In genomic region chr11:86740628-86741488, GRCh38 we compare ENCODE assay signal across 8 cellular contexts. TPM values are rescaled to one million over a fixed set of nuclear protein-coding genes. Genes with fewer than 3 reads are reported as not detected.
DNase-seq lines count a peak whose midpoint lies in the region; ATAC-seq, FAIRE-seq and TF ChIP-seq lines count a peak whose summit lies in the region.

No MANE protein-coding gene starts in this region.

- no peak for TF ChIP-seq CTCF in K562 (IDR thresholded peaks at IDR 0.05 in 2 of 3, conservative IDR thresholded peaks at IDR 0.05 in 1 of 3; ENCODE audit: insufficient read depth in 2 of 3, low read depth in 1 of 3, low read length in 3 of 3)

- TF ChIP-seq EP300 in Ishikawa (IDR thresholded peaks at IDR 0.05; ENCODE audit: borderline replicate concordance) (peak; percentile 92), K562 (IDR thresholded peaks at IDR 0.05; ENCODE audit: low read length) (peak; percentile 67)

- peak overlapping the region; percentile 9 to 48; a peak in 2 of 4 replicates for H3K9ac ChIP-seq in K562 (ENCODE audit: insufficient read depth in 1 of 2, low read depth in 2 of 2, low read length in 2 of 2)
- H3K9ac ChIP-seq in iPS-20b (ENCODE audit: low read depth, low read length) = peak overlapping the region; percentile 57; the same call in 1 of the 2 replicates

- no peak for TF ChIP-seq POLR2A in K562 (conservative IDR thresholded peaks at IDR 0.05)

- intact Hi-C loops in K562 (cut with micrococcal nuclease) = no loop called here

- peaks cover 4 to 53% of the 10 kb centered on the region in 2 experiments; a peak in 4 of 5 replicates for H3K4me1 ChIP-seq in K562 (replicated peaks in 1 of 2; ENCODE audit: control insufficient read depth in 2 of 2, insufficient read depth in 2 of 2, low read length in 2 of 2)
- peaks cover 19% of the 10 kb centered on the region for H3K4me1 ChIP-seq in iPS-20b (ENCODE audit: insufficient read depth, low read length)

- peak overlapping the region; percentile 80; the same call in 2 of the 3 replicates for H3K27ac ChIP-seq in K562 (ENCODE audit: extremely low read depth, low read depth, low read length)
- peak overlapping the region; percentile 83 for H3K27ac ChIP-seq in iPS-20b (ENCODE audit: low read length)
- peak overlapping the region in 20 of 21 experiments; percentile 65 to 95 (median 78) for H3K27ac ChIP-seq in skin epidermis

- H3K9me3 ChIP-seq in K562 (replicated peaks; ENCODE audit: control insufficient read depth, insufficient read depth, low read depth, low read length) = no peaks in the 10 kb centered on the region; the same call in 1 of the 2 replicates
- no peaks in the 10 kb centered on the region for H3K9me3 ChIP-seq in iPS-20b (ENCODE audit: insufficient read depth, low read depth, low read length)

- CTCF ChIA-PET in K562 (lab: Yijun Ruan, JAX; ENCODE audit: low intra/inter-chr PET ratio) = no interaction called here

- WGBS in K562 (ENCODE audit: insufficient coverage, low coverage, missing lambda C conversion rate) = 48% methylated on average over 7 of the region's 7 CpGs

- in situ Hi-C loops in K562 (cut with MboI) = no loop called here

- H2AFZ ChIP-seq in K562 (ENCODE audit: low read depth, low read length) = peak overlapping the region; percentile 58

- peak overlapping the region; percentile 37 for H3K4me2 ChIP-seq in K562 (ENCODE audit: insufficient read depth, low read length)

- POLR2A ChIA-PET in K562 (lab: Yijun Ruan, JAX) = interaction anchor here (0.8 kb wide), 1 partner anchor 15 kb away, joined by 4 read pairs; no protein-coding TSS in a partner anchor

- FAIRE-seq in K562 (lab: Jason Lieb, UNC) = peak; percentile 91

- H3K36me3 ChIP-seq in K562 (ENCODE audit: control insufficient read depth, insufficient read depth, low read length) (no peaks in the 10 kb centered on the region), iPS-20b (ENCODE audit: insufficient read depth, low read depth, low read length) (no peaks in the 10 kb centered on the region)

- H3K27me3 ChIP-seq in K562 (ENCODE audit: control insufficient read depth in 2 of 2, insufficient read depth in 2 of 2, low read length in 2 of 2) (no peaks in the 10 kb centered on the region), iPS-20b (ENCODE audit: insufficient read depth, low read length) (no peaks in the 10 kb centered on the region)

- H3K9me1 ChIP-seq in K562 (ENCODE audit: control insufficient read depth, insufficient read depth, low read length) = no peaks in the 10 kb centered on the region

- H4K20me1 ChIP-seq in K562 (replicated peaks; ENCODE audit: control insufficient read depth, insufficient read depth, low read length) = no peaks in the 10 kb centered on the region

- BruUV-seq in K562 (replicated peaks; lab: Mats Ljungman, UMichigan) = no TSS peak

- H3K79me2 ChIP-seq in K562 (ENCODE audit: control insufficient read depth, insufficient read depth, low read length) = no peaks in the 10 kb centered on the region

- DNase-seq in CD1c-positive myeloid dendritic cell (ENCODE audit: extremely low spot score) (peak; percentile 88), K562 (ENCODE audit: extremely low read depth in 1 of 4, low spot score in 3 of 4) (peak; percentile 23 to 76 (median 43))

- ATAC-seq in K562 = peak; percentile 69
- no peak for ATAC-seq in HG03025 (IDR thresholded peaks at IDR 0.05; ENCODE audit: low FRiP score, unreplicated experiment)
- no peak for ATAC-seq in GM18511 (IDR thresholded peaks at IDR 0.05; ENCODE audit: unreplicated experiment)
- no peak for ATAC-seq in GM21447 (IDR thresholded peaks at IDR 0.05; ENCODE audit: unreplicated experiment)

- peak; percentile 24; the same call in 1 of the 2 replicates for TF ChIP-seq RAD21 in Ishikawa (IDR thresholded peaks at IDR 0.05; ENCODE audit: low read depth)
- no peak for TF ChIP-seq RAD21 in K562 (CRISPR knock-in tag; conservative IDR thresholded peaks at IDR 0.05 in 1 of 2, IDR thresholded peaks at IDR 0.05 in 1 of 2)

- H3K4me3 ChIP-seq in K562 (no peak overlapping the region), iPS-20b (ENCODE audit: low read length) (no peak overlapping the region), skin epidermis (no peak overlapping the region)

TF ChIP-seq in Ishikawa, 13 proteins besides CTCF, POLR2A, EP300 and RAD21:
- TF ChIP-seq TEAD4 (IDR thresholded peaks at IDR 0.05) (peak; percentile 97), USF1 (IDR thresholded peaks at IDR 0.05) (no peak), CEBPB (IDR thresholded peaks at IDR 0.05) (peak; percentile 83), MAX (IDR thresholded peaks at IDR 0.05) (no peak; the same call in 1 of the 2 replicates), NFIC (IDR thresholded peaks at IDR 0.05) (peak; percentile 77), TCF12 (IDR thresholded peaks at IDR 0.05; ENCODE audit: low read depth) (peak; percentile 87), FOXM1 (IDR thresholded peaks at IDR 0.05; ENCODE audit: borderline replicate concordance, low read depth) (peak; percentile 84; the same call in 1 of the 2 replicates)
TF ChIP-seq in Ishikawa: peak in this region for 5.

TF ChIP-seq in K562, 482 proteins besides CTCF, POLR2A, EP300 and RAD21 (continues in another document):
- TF ChIP-seq EGR1 (conservative IDR thresholded peaks at IDR 0.05) (no peak), JUN (IDR thresholded peaks at IDR 0.05; ENCODE audit: borderline replicate concordance, low read depth, low read length) (peak; percentile 98), JUN (CRISPR knock-in tag; IDR thresholded peaks at IDR 0.05; ENCODE audit: borderline replicate concordance) (no peak), FOXM1 (IDR thresholded peaks at IDR 0.05; ENCODE audit: low read depth) (no peak), FOXM1 (CRISPR knock-in tag; IDR thresholded peaks at IDR 0.05; ENCODE audit: low read depth) (no peak), PURB (CRISPR knock-in tag; IDR thresholded peaks at IDR 0.05; ENCODE audit: low read depth) (no peak), ZBED1 (IDR thresholded peaks at IDR 0.05) (no peak), POLR2AphosphoS5 (IDR thresholded peaks at IDR 0.05; ENCODE audit: control insufficient read depth, insufficient read depth, low read depth, low read length) (no peak), KDM5B (IDR thresholded peaks at IDR 0.05; ENCODE audit: insufficient replicate concordance, low read depth, low read length) (no peak), ATF6 (CRISPR knock-in tag; IDR thresholded peaks at IDR 0.05) (no peak), SMARCE1 (IDR thresholded peaks at IDR 0.05) (peak; percentile 94), JUND (IDR thresholded peaks at IDR 0.05; ENCODE audit: borderline replicate concordance, low read depth, low read length) (peak; percentile 98), JUND (tag; IDR thresholded peaks at IDR 0.05; ENCODE audit: borderline replicate concordance, low read depth, low read length) (peak; percentile 99), NEUROD1 (IDR thresholded peaks at IDR 0.05; ENCODE audit: borderline replicate concordance, low read depth, low read length, partially characterized antibody) (peak; percentile 49), ZNF76 (CRISPR knock-in tag; IDR thresholded peaks at IDR 0.05; ENCODE audit: borderline replicate concordance) (no peak), ZNF134 (CRISPR knock-in tag; conservative IDR thresholded peaks at IDR 0.05) (no peak), CTBP1 (IDR thresholded peaks at IDR 0.05; ENCODE audit: borderline replicate concordance) (peak; percentile 73)
- TF ChIP-seq, protein P1, sequence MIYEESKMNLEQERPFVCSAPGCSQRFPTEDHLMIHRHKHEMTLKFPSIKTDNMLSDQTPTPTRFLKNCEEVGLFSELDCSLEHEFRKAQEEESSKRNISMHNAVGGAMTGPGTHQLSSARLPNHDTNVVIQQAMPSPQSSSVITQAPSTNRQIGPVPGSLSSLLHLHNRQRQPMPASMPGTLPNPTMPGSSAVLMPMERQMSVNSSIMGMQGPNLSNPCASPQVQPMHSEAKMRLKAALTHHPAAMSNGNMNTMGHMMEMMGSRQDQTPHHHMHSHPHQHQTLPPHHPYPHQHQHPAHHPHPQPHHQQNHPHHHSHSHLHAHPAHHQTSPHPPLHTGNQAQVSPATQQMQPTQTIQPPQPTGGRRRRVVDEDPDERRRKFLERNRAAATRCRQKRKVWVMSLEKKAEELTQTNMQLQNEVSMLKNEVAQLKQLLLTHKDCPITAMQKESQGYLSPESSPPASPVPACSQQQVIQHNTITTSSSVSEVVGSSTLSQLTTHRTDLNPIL (CRISPR knock-in tag; IDR thresholded peaks at IDR 0.05) = no peak

RNA-seq across cellular contexts. Expression of gene PRSS23, which starts 59.5 kb away (rescaled TPM):
- total RNA-seq in K562 (2011; cell fraction: chromatin; rRNA removed; ENCODE audit: low replicate concordance) = not detected in 2 replicates
- 0.13 TPM in 1 of 2 replicates, not detected in the other for total RNA-seq in K562 (2011; cell fraction: nucleolus; rRNA removed)
- not detected in 2 replicates for total RNA-seq in K562 (2011; cell fraction: nucleoplasm; rRNA removed)
- total RNA-seq in K562 (2014; rRNA removed) (0.05 and 0.16 TPM in 2 replicates), K562 (2014; rRNA removed; fragmentation: Illumina TruSeq; extraction: Trizol) (0.11 and 0.16 TPM in 2 replicates), K562 (2015; rRNA removed; fragmentation: Illumina TruSeq; extraction: Trizol) (0.14 and 0.23 TPM in 2 replicates), K562 (2021) (0.51 and 0.58 TPM in 2 replicates)
- polyA plus RNA-seq in K562 (2011; rRNA removed) (not detected in 2 replicates), K562 (2014; fragmentation: Illumina TruSeq; extraction: Trizol) (0.19 and 0.24 TPM in 2 replicates), K562 (2014; fragmentation: Nextera tagmentation; extraction: Ambion mirVana) (under 1 TPM; 0.04 to 0.11 TPM), K562 (2014; rRNA removed) (0.03 TPM in 1 of 2 replicates, not detected in the other)
- polyA plus RNA-seq in K562 (2011; cell fraction: cytosol; rRNA removed) = 0.03 and 0.12 TPM in 2 replicates
- 0.06 TPM in 1 of 2 replicates, not detected in the other for polyA plus RNA-seq in K562 (2011; cell fraction: nucleus; rRNA removed)
- polyA plus RNA-seq in K562 (2012) = 0.33 and 0.69 TPM in 2 replicates
- polyA minus RNA-seq in K562 (2011; rRNA and poly(A)+ RNA removed) = 0.03 TPM in 1 of 2 replicates, not detected in the other
- 2.6 and 3.0 TPM in 2 replicates for polyA minus RNA-seq in K562 (2011; cell fraction: cytosol; rRNA and poly(A)+ RNA removed)
- polyA minus RNA-seq in K562 (2011; cell fraction: nucleus; rRNA and poly(A)+ RNA removed) = 0.13 and 0.33 TPM in 2 replicates
